9 cellular contexts compared by ENCODE assay signal in the genomic region with DNA sequence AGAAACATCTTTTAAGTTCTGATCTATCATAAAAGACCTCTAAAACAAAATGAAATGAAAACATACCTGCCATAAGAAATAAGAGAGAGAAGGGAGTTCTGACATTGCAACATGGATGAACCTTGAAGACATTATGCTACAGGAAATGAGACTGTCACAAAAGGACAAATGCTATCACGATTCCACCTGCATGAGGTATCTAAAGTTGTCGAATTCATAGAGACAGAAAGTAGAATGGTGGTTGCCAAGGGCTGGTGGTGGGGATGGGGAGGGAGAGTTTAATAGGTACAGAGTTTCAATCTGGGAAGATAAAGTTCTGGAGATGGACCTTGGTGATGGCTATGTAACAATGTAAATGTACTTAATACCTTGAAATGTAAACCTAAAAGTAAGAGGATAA. TPM values are rescaled to one million over a fixed set of nuclear protein-coding genes. Genes with fewer than 3 reads are reported as not detected.
DNase-seq lines count a peak whose midpoint lies in the region; ATAC-seq lines count a peak whose summit lies in the region.
"Had no signal": no experiment of that assay in that cellular context is flagged by ENCODE, and none has a peak within 500 bp of the region (broad histone marks: within the 10 kb centered on the region; RNA-seq: fewer than 3 reads in every experiment).

No MANE protein-coding gene starts in this region.

- H3K4me3 ChIP-seq in iPS-20b (ENCODE audit: low read length) = peak overlapping the region; percentile 89

- peaks cover 53% of the 10 kb centered on the region for H3K4me1 Mint-ChIP-seq in activated T-helper 2 cell treated with anti-CD3 and anti-CD28 coated beads, Interferon-gamma antibody, Interleukin-2, Interleukin-4, amounts not matched to agents 10 μg/mL and 5 μg/mL and 100 μg/mL, durations not matched to agents 14 hours and 24 hours and 36 hours (ENCODE audit: low read depth)
- peaks cover 76% of the 10 kb centered on the region for H3K4me1 Mint-ChIP-seq in stimulated activated naive CD8-positive, alpha-beta T cell treated with anti-CD3 and anti-CD28 coated beads, Interleukin-15, amount 100 ng/mL, for 72 hours

- intact Hi-C loops in activated T-helper 2 cell treated with anti-CD3 and anti-CD28 coated beads, Interferon-gamma antibody, Interleukin-2, Interleukin-4, amounts not matched to agents 10 μg/mL and 5 μg/mL and 100 μg/mL, durations not matched to agents 14 hours and 24 hours and 36 hours (cut with micrococcal nuclease) = loop anchor here (2.0 to 10.0 kb wide), 5 partner anchors 13 to 1199 kb away; a partner anchor contains a TSS

- no peak overlapping the region for H3K9ac ChIP-seq in iPS-20b (ENCODE audit: low read depth, low read length)

- H3K27ac Mint-ChIP-seq in activated T-helper 2 cell treated with anti-CD3 and anti-CD28 coated beads, Interferon-gamma antibody, Interleukin-2, Interleukin-4, amounts not matched to agents 10 μg/mL and 5 μg/mL and 100 μg/mL, durations not matched to agents 14 hours and 24 hours and 36 hours = peak overlapping the region; percentile 93
- peak overlapping the region in 1 of 2 donors; percentile 96 for H3K27ac Mint-ChIP-seq in stimulated activated naive CD8-positive, alpha-beta T cell treated with anti-CD3 and anti-CD28 coated beads, Interleukin-15, amount 100 ng/mL, for 72 hours

- peaks cover 69% of the 10 kb centered on the region for H3K36me3 ChIP-seq in iPS-20b (ENCODE audit: insufficient read depth, low read depth, low read length)

- peak; percentile 45 for DNase-seq in activated CD8-positive, alpha-beta memory T cell treated with anti-CD3 and anti-CD28 coated beads, Interleukin-2, amount 50 U/mL, for 48 hours
- DNase-seq in activated CD8-positive, alpha-beta memory T cell treated with anti-CD3 and anti-CD28 coated beads, Interleukin-2, amount 50 U/mL, for 4 hours = no peak
- DNase-seq in activated T-helper 2 cell treated with anti-CD3 and anti-CD28 coated beads, Interferon-gamma antibody, Interleukin-2, Interleukin-4, amounts not matched to agents 10 μg/mL and 5 μg/mL and 100 μg/mL, durations not matched to agents 14 hours and 24 hours and 36 hours (ENCODE audit: low spot score) = no peak
- no peak for DNase-seq in stimulated activated naive CD8-positive, alpha-beta T cell treated with anti-CD3 and anti-CD28 coated beads, Interleukin-15, amount 100 ng/mL, for 72 hours
- DNase-seq in superior temporal gyrus (ENCODE audit: extremely low spot score) (no peak), NCI-H187 treated with DMSO at 0.1 percent for 48 hours (lab: John Stamatoyannopoulos, UW) (no peak), RPMI8226 (no peak)
- DNase-seq: NCI-H526 had no signal

- H3K4me1 ChIP-seq in iPS-20b (ENCODE audit: insufficient read depth, low read length) = peaks cover 46% of the 10 kb centered on the region

- H3K27me3 ChIP-seq in iPS-20b (ENCODE audit: insufficient read depth, low read length) = peaks cover 11% of the 10 kb centered on the region

- peaks cover 5% of the 10 kb centered on the region for H3K9me3 ChIP-seq in iPS-20b (ENCODE audit: insufficient read depth, low read depth, low read length)

- ATAC-seq in stimulated activated naive CD8-positive, alpha-beta T cell treated with anti-CD3 and anti-CD28 coated beads, Interleukin-15, amount 100 ng/mL, for 72 hours = no peak

- no peaks in the 10 kb centered on the region for H3K27me3 Mint-ChIP-seq in activated T-helper 2 cell treated with anti-CD3 and anti-CD28 coated beads, Interferon-gamma antibody, Interleukin-2, Interleukin-4, amounts not matched to agents 10 μg/mL and 5 μg/mL and 100 μg/mL, durations not matched to agents 14 hours and 24 hours and 36 hours (ENCODE audit: low read depth)
- no peaks in the 10 kb centered on the region for H3K27me3 Mint-ChIP-seq in stimulated activated naive CD8-positive, alpha-beta T cell treated with anti-CD3 and anti-CD28 coated beads, Interleukin-15, amount 100 ng/mL, for 72 hours

- peaks cover 71% of the 10 kb centered on the region for H3K36me3 Mint-ChIP-seq in activated T-helper 2 cell treated with anti-CD3 and anti-CD28 coated beads, Interferon-gamma antibody, Interleukin-2, Interleukin-4, amounts not matched to agents 10 μg/mL and 5 μg/mL and 100 μg/mL, durations not matched to agents 14 hours and 24 hours and 36 hours (ENCODE audit: low read depth)

- peak overlapping the region; percentile 99 for H3K4me3 Mint-ChIP-seq in activated T-helper 2 cell treated with anti-CD3 and anti-CD28 coated beads, Interferon-gamma antibody, Interleukin-2, Interleukin-4, amounts not matched to agents 10 μg/mL and 5 μg/mL and 100 μg/mL, durations not matched to agents 14 hours and 24 hours and 36 hours (ENCODE audit: low read depth)
- H3K4me3 Mint-ChIP-seq in stimulated activated naive CD8-positive, alpha-beta T cell treated with anti-CD3 and anti-CD28 coated beads, Interleukin-15, amount 100 ng/mL, for 72 hours = peak overlapping the region; percentile 92 to 98

- no peaks in the 10 kb centered on the region for H3K9me3 Mint-ChIP-seq in activated T-helper 2 cell treated with anti-CD3 and anti-CD28 coated beads, Interferon-gamma antibody, Interleukin-2, Interleukin-4, amounts not matched to agents 10 μg/mL and 5 μg/mL and 100 μg/mL, durations not matched to agents 14 hours and 24 hours and 36 hours
- no peaks in the 10 kb centered on the region for H3K9me3 Mint-ChIP-seq in stimulated activated naive CD8-positive, alpha-beta T cell treated with anti-CD3 and anti-CD28 coated beads, Interleukin-15, amount 100 ng/mL, for 72 hours

- H3K27ac ChIP-seq in iPS-20b (ENCODE audit: low read length) = no peak overlapping the region

RNA-seq across cellular contexts. Expression of a gene that starts 3.3 kb away (rescaled TPM):
- 204 and 206 TPM in 2 replicates for total RNA-seq in activated T-helper 2 cell treated with anti-CD3 and anti-CD28 coated beads, Interferon-gamma antibody, Interleukin-2, Interleukin-4, amounts not matched to agents 10 μg/mL and 5 μg/mL and 100 μg/mL, durations not matched to agents 14 hours and 24 hours and 36 hours
